In genomic region chr19:52922841-52923781, GRCh38 we compare ENCODE assay signal across 7 cellular contexts.
DNase-seq lines count a peak whose midpoint lies in the region; ATAC-seq and TF ChIP-seq lines count a peak whose summit lies in the region.

Gene ZNF888 (minus strand): TSS chr19:52923428. CDS start chr19:52917873, 5,555 bp downstream.

- TF ChIP-seq CTCF in choroid plexus epithelial cell (conservative IDR thresholded peaks at IDR 0.05; ENCODE audit: low read depth, low read length): no peak

- ATAC-seq in GM18517 (IDR thresholded peaks at IDR 0.05; ENCODE audit: unreplicated experiment) (peak; percentile 69), HG03025 (IDR thresholded peaks at IDR 0.05; ENCODE audit: low FRiP score, unreplicated experiment) (peak; percentile 69)

- peak; percentile 46 for DNase-seq in NCI-H2196 (lab: John Stamatoyannopoulos, UW; ENCODE audit: unreplicated experiment)
- peak; percentile 84 to 85 for DNase-seq in activated CD4-positive, alpha-beta T cell treated with anti-CD3 and anti-CD28 coated beads for 4 hours
- DNase-seq in choroid plexus epithelial cell (ENCODE audit: low read depth): peak; percentile 85
- DNase-seq in kidney tubule cell (ENCODE audit: low spot score): peak; percentile 88
- peak; percentile 45 to 72 (median 70) for DNase-seq in stimulated activated CD4-positive, alpha-beta T cell treated with anti-CD3 and anti-CD28 coated beads, Interleukin-1b, Interleukin-23, amount 100 ng/mL, for 24 hours (ENCODE audit: low read depth in 4 of 4, low spot score in 1 of 4)

- H3K4me3 ChIP-seq in choroid plexus epithelial cell (ENCODE audit: low read depth, low read length): peak within 1 kb of the TSS; percentile 82

Comparison
In these comparisons a context has a peak if more than half of its experiments do, and no peak if none do; other contexts are left out.
1. Peak in every context shown above with its lines: DNase-seq, ATAC-seq and H3K4me3 ChIP-seq.